Comparison of ENCODE assay signal across 32 cellular contexts in genomic region chr6:142058216-142058925, GRCh38.
"Had no signal": no experiment of that assay in that cellular context is flagged by ENCODE, and none has a peak within 500 bp of the region (broad histone marks: within the 10 kb centered on the region; RNA-seq: fewer than 3 reads in every experiment).

No MANE protein-coding gene starts in this region.

- H3K4me1 Mint-ChIP-seq: neural progenitor cell; stimulated activated naive B cell treated with anti-CD40 and anti-IgM and Interleukin-4, amounts not matched to agents 10 μg/mL and 1 μg/mL and 100 μg/mL, for 72 hours had no signal

- H3K9ac ChIP-seq: neural progenitor cell, parathyroid adenoma had no signal

- H3K27ac Mint-ChIP-seq: activated naive CD8-positive, alpha-beta T cell; naive thymus-derived CD8-positive, alpha-beta T cell; neural progenitor cell; stimulated activated naive B cell treated with anti-CD40 and anti-IgM and Interleukin-4, amounts not matched to agents 10 μg/mL and 1 μg/mL and 100 μg/mL, for 72 hours had no signal

- H3K27me3 Mint-ChIP-seq: activated naive CD8-positive, alpha-beta T cell; stimulated activated naive B cell treated with anti-CD40 and anti-IgM and Interleukin-4, amounts not matched to agents 10 μg/mL and 1 μg/mL and 100 μg/mL, for 72 hours had no signal

- H3K36me3 ChIP-seq: left lung, lower lobe of right lung, neural progenitor cell, stomach, thyroid gland, upper lobe of left lung, vagina, WERI-Rb-1 had no signal

- H3K9me3 ChIP-seq: body of pancreas, lower lobe of right lung, psoas muscle, stomach, thyroid gland, upper lobe of left lung, vagina had no signal

- H3K27me3 ChIP-seq: body of pancreas, left lung, neural progenitor cell, stomach, thyroid gland, upper lobe of left lung, vagina had no signal

- ATAC-seq: activated CD4-positive, CD25-positive, alpha-beta regulatory T cell treated with anti-CD3 and anti-CD28 coated beads, Interleukin-2, amount 50 U/mL, for 24 hours; body of pancreas; left lung; lower lobe of right lung; naive thymus-derived CD8-positive, alpha-beta T cell; psoas muscle; stimulated activated naive B cell treated with anti-CD40 and anti-IgM and Interleukin-4, amounts not matched to agents 10 μg/mL and 1 μg/mL and 100 μg/mL, for 72 hours had no signal

- FAIRE-seq: colon, islet of Langerhans, TTC549 had no signal

- H3K4me2 ChIP-seq: neural progenitor cell had no signal

- DNase-seq: activated CD4-positive, alpha-beta T cell treated with anti-CD3 and anti-CD28 coated beads for 48 hours; activated CD4-positive, alpha-beta T cell treated with anti-CD3 and anti-CD28 coated beads, Interleukin-2, amount 50 U/mL, for 48 hours; activated CD8-positive, alpha-beta memory T cell treated with anti-CD3 and anti-CD28 coated beads for 24 hours; activated effector memory CD4-positive, alpha-beta T cell treated with Interleukin-2 at 50 U/mL for 16 hours; activated naive CD4-positive, alpha-beta T cell treated with Interleukin-2 at 50 U/mL for 16 hours; anterior cingulate cortex; body of pancreas; dermis blood vessel endothelial cell; effector CD4-positive, alpha-beta T cell; foreskin melanocyte; left lung; lower lobe of right lung; mesenchymal stem cell; naive thymus-derived CD8-positive, alpha-beta T cell; occipital lobe; psoas muscle; stimulated activated CD4-positive, alpha-beta T cell treated with anti-CD3 and anti-CD28 coated beads, Interleukin-15, amount 100 ng/mL, for 24 hours; stimulated activated CD4-positive, alpha-beta T cell treated with anti-CD3 and anti-CD28 coated beads, Interleukin-2, amount 100 ng/mL, for 24 hours; stimulated activated naive B cell treated with anti-CD40 and anti-IgM and Interleukin-4, amounts not matched to agents 10 μg/mL and 1 μg/mL and 100 μg/mL, for 72 hours; stomach; T-helper 9 cell; thyroid gland; upper lobe of left lung; WERI-Rb-1 had no signal

- H3K4me3 Mint-ChIP-seq: activated naive CD8-positive, alpha-beta T cell; naive thymus-derived CD8-positive, alpha-beta T cell; neural progenitor cell; stimulated activated naive B cell treated with anti-CD40 and anti-IgM and Interleukin-4, amounts not matched to agents 10 μg/mL and 1 μg/mL and 100 μg/mL, for 72 hours had no signal

- H3K27ac ChIP-seq: body of pancreas, left lung, lower lobe of right lung, neural progenitor cell, parathyroid adenoma, psoas muscle, stomach, thyroid gland, upper lobe of left lung, vagina, WERI-Rb-1 had no signal

- H3K36me3 Mint-ChIP-seq: activated naive CD8-positive, alpha-beta T cell; naive thymus-derived CD8-positive, alpha-beta T cell; neural progenitor cell; stimulated activated naive B cell treated with anti-CD40 and anti-IgM and Interleukin-4, amounts not matched to agents 10 μg/mL and 1 μg/mL and 100 μg/mL, for 72 hours had no signal

- H2AFZ ChIP-seq: neural progenitor cell, parathyroid adenoma had no signal

- H3K4me3 ChIP-seq: body of pancreas, left lung, lower lobe of right lung, neural progenitor cell, psoas muscle, stomach, thyroid gland, upper lobe of left lung, vagina had no signal

- H3K79me2 ChIP-seq: parathyroid adenoma had no signal

- H3K4me1 ChIP-seq: body of pancreas, left lung, lower lobe of right lung, neural progenitor cell, parathyroid adenoma, psoas muscle, thyroid gland, upper lobe of left lung, vagina had no signal
